In genomic region chr7:80642871-80643270, GRCh38 we compare ENCODE assay signal across 1 cellular context.
TF ChIP-seq lines count a peak whose summit lies in the region.

No MANE protein-coding gene starts in this region.

TF ChIP-seq in GM23338, 12 proteins besides CTCF, POLR2A, EP300 and RAD21 (continued from another document):
- no peak for TF ChIP-seq ZNF462 (CRISPR knock-in tag; IDR thresholded peaks at IDR 0.05)
- TF ChIP-seq EZH2 (IDR thresholded peaks at IDR 0.05; ENCODE audit: low read depth, unreplicated experiment): no peak
- TF ChIP-seq ZNF331 (CRISPR knock-in tag; IDR thresholded peaks at IDR 0.05; ENCODE audit: low read depth): no peak
- TF ChIP-seq ETS1 (IDR thresholded peaks at IDR 0.05): no peak
- no peak for TF ChIP-seq REST (IDR thresholded peaks at IDR 0.05; ENCODE audit: unreplicated experiment)
- no peak for TF ChIP-seq JUNB (IDR thresholded peaks at IDR 0.05; ENCODE audit: unreplicated experiment)
TF ChIP-seq in GM23338: peak in this region for 0.
